22 cellular contexts compared by ENCODE assay signal in the genomic region with DNA sequence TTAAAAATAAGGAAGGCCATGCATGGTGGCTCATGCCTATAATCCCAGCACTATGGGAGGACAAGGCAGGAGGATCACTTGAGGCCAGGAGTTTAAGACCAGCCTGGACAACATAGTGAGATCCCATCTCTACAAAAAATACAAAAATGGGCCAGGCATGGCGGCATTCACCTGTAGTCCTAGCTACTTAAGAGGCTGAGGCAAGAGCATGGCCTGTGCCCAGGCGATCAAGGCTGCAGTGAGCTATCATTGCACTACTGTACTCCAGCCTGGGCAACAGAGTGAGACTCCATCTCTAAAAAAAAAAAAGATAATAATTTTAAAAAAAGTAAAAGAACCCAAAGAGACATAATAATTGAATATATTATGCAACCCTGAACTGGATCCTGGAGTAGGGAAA.
DNase-seq lines count a peak whose midpoint lies in the region; ATAC-seq and TF ChIP-seq lines count a peak whose summit lies in the region.
"Had no signal": no experiment of that assay in that cellular context is flagged by ENCODE, and none has a peak within 500 bp of the region (broad histone marks: within the 10 kb centered on the region; RNA-seq: fewer than 3 reads in every experiment).

No MANE protein-coding gene starts in this region.

- H3K4me3 ChIP-seq in left ventricle myocardium inferior = no peak overlapping the region
- H3K4me3 ChIP-seq: A549; BLaER1 treated with 17β-estradiol and CSF1 and Interleukin-3, amounts not matched to agents 10 nM and 100 nM; GM12878 had no signal

- no peak overlapping the region for H3K27ac ChIP-seq in left ventricle myocardium inferior (replicated peaks)
- H3K27ac ChIP-seq: 22Rv1; A549; BLaER1 treated with 17β-estradiol and CSF1 and Interleukin-3, amounts not matched to agents 10 nM and 100 nM; C4-2B had no signal

- no peaks in the 10 kb centered on the region for H3K4me1 ChIP-seq in left ventricle myocardium inferior
- H3K4me1 ChIP-seq: A549; BLaER1 treated with 17β-estradiol and CSF1 and Interleukin-3, amounts not matched to agents 10 nM and 100 nM; Caco-2 had no signal

- H3K27me3 ChIP-seq in left ventricle myocardium inferior (ENCODE audit: low read depth) = peaks cover 35% of the 10 kb centered on the region
- H3K27me3 ChIP-seq: BLaER1 treated with 17β-estradiol and CSF1 and Interleukin-3, amounts not matched to agents 10 nM and 100 nM had no signal

- intact Hi-C loops in cardiac septum (cut with DNase I) (no loop called here), left ventricle myocardium inferior (cut with micrococcal nuclease) (no loop called here), posterior vena cava (cut with DNase I) (no loop called here)

- peak; percentile 9 for DNase-seq in cardiac septum (ENCODE audit: low spot score)
- no peak for DNase-seq in left ventricle myocardium inferior
- DNase-seq in islet precursor cell = peak; percentile 18
- peak; percentile 32 for DNase-seq in posterior vena cava (ENCODE audit: low spot score)
- no peak for DNase-seq in DMS153 treated with DMSO at 0.1 percent for 48 hours (lab: John Stamatoyannopoulos, UW; ENCODE audit: unreplicated experiment)
- DNase-seq in NCI-H187 (lab: John Stamatoyannopoulos, UW) = no peak
- DNase-seq: AML-193; Caco-2; Calu3; CD4-positive, alpha-beta T cell; CD8-positive, alpha-beta T cell; DMS53; DMS79; DND-41; EL; GDM1 had no signal

- ATAC-seq in HG02973 (IDR thresholded peaks at IDR 0.05; ENCODE audit: unreplicated experiment) = no peak
- ATAC-seq: A549; CD8-positive, alpha-beta T cell; GM12878 had no signal

- no peak for TF ChIP-seq CTCF in left ventricle myocardium inferior (IDR thresholded peaks at IDR 0.05; ENCODE audit: borderline replicate concordance)

- H3K9me3 ChIP-seq in left ventricle myocardium inferior (replicated peaks) = no peaks in the 10 kb centered on the region
- H3K9me3 ChIP-seq: A549 had no signal

- H3K36me3 ChIP-seq in left ventricle myocardium inferior = no peaks in the 10 kb centered on the region
- H3K36me3 ChIP-seq: BLaER1 treated with 17β-estradiol and CSF1 and Interleukin-3, amounts not matched to agents 10 nM and 100 nM had no signal

Comparison
In these comparisons a context has a peak if more than half of its experiments do, and no peak if none do; other contexts are left out.
1. DNase-seq: peak in cardiac septum (single experiment), islet precursor cell (single experiment) and posterior vena cava (single experiment); none in left ventricle myocardium inferior (single experiment), DMS153 treated with DMSO at 0.1 percent for 48 hours (single experiment) and NCI-H187 (0 of 2).